ENCODE assay signal across 8 cellular contexts in the genomic region with DNA sequence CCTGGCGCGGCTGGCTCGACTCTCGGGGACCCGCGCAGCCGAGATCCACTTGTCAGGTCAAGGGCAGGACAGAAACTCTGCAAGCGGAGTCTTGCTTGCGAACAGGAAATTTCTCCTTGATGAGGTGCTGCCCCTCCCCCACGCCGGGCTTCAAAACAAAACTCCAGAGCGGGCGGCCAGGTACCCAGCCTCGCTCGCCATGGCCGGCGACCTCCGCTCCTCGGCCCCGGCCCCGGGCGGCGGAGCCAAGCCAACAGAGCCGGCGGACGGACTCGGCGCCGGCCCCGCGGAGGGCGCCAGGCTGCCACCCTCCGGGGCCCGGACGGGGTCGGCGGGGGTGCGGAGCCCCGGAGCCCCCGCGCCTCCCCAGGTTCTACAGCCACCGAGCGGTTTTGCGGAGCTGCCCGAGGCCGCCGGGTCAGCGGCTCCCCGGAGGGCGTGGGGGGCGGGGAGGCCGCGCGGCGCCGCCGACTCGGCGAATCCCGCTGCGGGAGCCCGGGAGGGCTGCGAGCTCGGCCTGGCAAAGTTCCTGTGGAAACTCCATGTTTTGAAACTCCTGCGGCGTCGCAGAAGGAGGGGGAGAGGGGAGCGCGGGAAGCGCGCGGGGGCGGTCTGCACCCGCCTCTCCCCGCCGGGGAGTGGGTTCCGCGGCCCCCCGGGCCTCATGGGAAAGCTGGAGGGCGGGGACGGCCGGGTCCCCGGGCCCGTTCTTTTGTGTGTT. TPM values are rescaled to one million over a fixed set of nuclear protein-coding genes. Genes with fewer than 3 reads are reported as not detected.
DNase-seq lines count a peak whose midpoint lies in the region; ATAC-seq, FAIRE-seq and TF ChIP-seq lines count a peak whose summit lies in the region.

No MANE protein-coding gene starts in this region.

- TF ChIP-seq CTCF in K562 (IDR thresholded peaks at IDR 0.05 in 2 of 3, conservative IDR thresholded peaks at IDR 0.05 in 1 of 3; ENCODE audit: insufficient read depth in 2 of 3, low read depth in 1 of 3, low read length in 3 of 3): no peak

- peaks cover 48 to 64% of the 10 kb centered on the region in 2 experiments for H3K4me1 ChIP-seq in K562 (replicated peaks in 1 of 2; ENCODE audit: control insufficient read depth in 2 of 2, insufficient read depth in 2 of 2, low read length in 2 of 2)

- in situ Hi-C loops in K562 (cut with MboI): loop anchor here (5.0 to 10.0 kb wide), 3 partner anchors 45 to 155 kb away; no protein-coding TSS in a partner anchor

- no peaks in the 10 kb centered on the region for H3K36me3 ChIP-seq in K562 (ENCODE audit: control insufficient read depth, insufficient read depth, low read length)

- peaks cover 5 to 8% of the 10 kb centered on the region in 2 donors for H3K4me1 Mint-ChIP-seq in stimulated activated naive B cell treated with anti-CD40 and anti-IgM and Interleukin-4, amounts not matched to agents 10 μg/mL and 1 μg/mL and 100 μg/mL, for 72 hours

- ATAC-seq in K562: peak; percentile 2
- no peak for ATAC-seq in stimulated activated naive B cell treated with anti-CD40 and anti-IgM and Interleukin-4, amounts not matched to agents 10 μg/mL and 1 μg/mL and 100 μg/mL, for 72 hours (replicated peaks)

- H3K27me3 Mint-ChIP-seq in stimulated activated naive B cell treated with anti-CD40 and anti-IgM and Interleukin-4, amounts not matched to agents 10 μg/mL and 1 μg/mL and 100 μg/mL, for 72 hours: peaks cover 0 to 24% of the 10 kb centered on the region in 2 donors

- H2AFZ ChIP-seq in K562 (ENCODE audit: low read depth, low read length): 0 out of 2 replicates have a peak overlapping the region, but pooled peaks have one; percentile 32

- no peaks in the 10 kb centered on the region for H4K20me1 ChIP-seq in K562 (replicated peaks; ENCODE audit: control insufficient read depth, insufficient read depth, low read length)

- peaks cover 2 to 6% of the 10 kb centered on the region in 2 donors for H3K36me3 Mint-ChIP-seq in stimulated activated naive B cell treated with anti-CD40 and anti-IgM and Interleukin-4, amounts not matched to agents 10 μg/mL and 1 μg/mL and 100 μg/mL, for 72 hours

- DNase-seq in NCI-H345 (lab: John Stamatoyannopoulos, UW) (peak; percentile 63), NCI-H345 treated with DMSO at 0.1 percent for 48 hours (lab: John Stamatoyannopoulos, UW; ENCODE audit: unreplicated experiment) (no peak), NCI-H146 treated with DMSO at 0.1 percent for 48 hours (lab: John Stamatoyannopoulos, UW; ENCODE audit: unreplicated experiment) (peak; percentile 22), K562 (ENCODE audit: extremely low read depth in 1 of 4, low spot score in 3 of 4) (peak in 3 of 4 experiments; percentile 54 to 83 (median 57)), kidney tubule cell (ENCODE audit: low spot score) (peak; percentile 74), NCI-H1048 (lab: John Stamatoyannopoulos, UW) (no peak)
- no peak for DNase-seq in stimulated activated naive B cell treated with anti-CD40 and anti-IgM and Interleukin-4, amounts not matched to agents 10 μg/mL and 1 μg/mL and 100 μg/mL, for 72 hours
- no peak for DNase-seq in activated effector memory CD4-positive, alpha-beta T cell treated with anti-CD3 and anti-CD28 coated beads, Interleukin-2, amount 50 U/mL, for 16 hours

- intact Hi-C loops in K562 (cut with micrococcal nuclease): loop anchor here (2.0 to 10.0 kb wide), 3 partner anchors 138 to 375 kb away; no protein-coding TSS in a partner anchor

- no TSS peak for BruUV-seq in K562 (replicated peaks; lab: Mats Ljungman, UMichigan)

- peak; percentile 5; the same call in 1 of the 2 replicates for TF ChIP-seq POLR2A in K562 (conservative IDR thresholded peaks at IDR 0.05)

- H3K4me3 ChIP-seq in K562: peak overlapping the region; percentile 66

- peak overlapping the region; percentile 85 to 98 for H3K9ac ChIP-seq in K562 (ENCODE audit: insufficient read depth in 1 of 2, low read depth in 2 of 2, low read length in 2 of 2)

- peak overlapping the region; percentile 95 for H3K27ac ChIP-seq in K562 (ENCODE audit: extremely low read depth, low read depth, low read length)

- no peaks in the 10 kb centered on the region for H3K9me1 ChIP-seq in K562 (ENCODE audit: control insufficient read depth, insufficient read depth, low read length)

- CTCF ChIA-PET in K562 (lab: Yijun Ruan, JAX; ENCODE audit: low intra/inter-chr PET ratio): no interaction called here

- peak; percentile 15; the same call in 1 of the 2 replicates for TF ChIP-seq EP300 in K562 (IDR thresholded peaks at IDR 0.05; ENCODE audit: low read length)

- peak overlapping the region; percentile 66; the same call in 1 of the 2 replicates for H3K4me2 ChIP-seq in K562 (ENCODE audit: insufficient read depth, low read length)

- peak overlapping the region; percentile 46 to 66 for H3K4me3 Mint-ChIP-seq in stimulated activated naive B cell treated with anti-CD40 and anti-IgM and Interleukin-4, amounts not matched to agents 10 μg/mL and 1 μg/mL and 100 μg/mL, for 72 hours

- POLR2A ChIA-PET in K562 (lab: Yijun Ruan, JAX): interaction anchor here (0.7 to 1.6 kb wide), 9 partner anchors 9 to 44 kb away, joined by 3 to 6 read pairs (median 3); partner anchors contain the start of gene BCOR

- TF ChIP-seq RAD21 in K562 (CRISPR knock-in tag; conservative IDR thresholded peaks at IDR 0.05 in 1 of 2, IDR thresholded peaks at IDR 0.05 in 1 of 2): no peak

- no peaks in the 10 kb centered on the region for H3K9me3 Mint-ChIP-seq in stimulated activated naive B cell treated with anti-CD40 and anti-IgM and Interleukin-4, amounts not matched to agents 10 μg/mL and 1 μg/mL and 100 μg/mL, for 72 hours

- no peak overlapping the region for H3K27ac Mint-ChIP-seq in stimulated activated naive B cell treated with anti-CD40 and anti-IgM and Interleukin-4, amounts not matched to agents 10 μg/mL and 1 μg/mL and 100 μg/mL, for 72 hours

- peaks cover 61% of the 10 kb centered on the region for H3K79me2 ChIP-seq in K562 (ENCODE audit: control insufficient read depth, insufficient read depth, low read length)

- no peaks in the 10 kb centered on the region for H3K27me3 ChIP-seq in K562 (ENCODE audit: control insufficient read depth in 2 of 2, insufficient read depth in 2 of 2, low read length in 2 of 2)

- H3K9me3 ChIP-seq in K562 (replicated peaks; ENCODE audit: control insufficient read depth, insufficient read depth, low read depth, low read length): no peaks in the 10 kb centered on the region

- 3% methylated on average over 8 of the region's 84 CpGs for WGBS in K562 (ENCODE audit: insufficient coverage, low coverage, missing lambda C conversion rate)

- FAIRE-seq in K562 (lab: Jason Lieb, UNC): no peak

TF ChIP-seq in K562, 482 proteins besides CTCF, POLR2A, EP300 and RAD21 (continues in another document):
- no peak for TF ChIP-seq ZC3H8 (IDR thresholded peaks at IDR 0.05)
- TF ChIP-seq KDM5B (IDR thresholded peaks at IDR 0.05; ENCODE audit: insufficient replicate concordance, low read depth, low read length): peak; percentile 62
- no peak for TF ChIP-seq ZNF224 (CRISPR knock-in tag; IDR thresholded peaks at IDR 0.05)
- TF ChIP-seq PHB2 (IDR thresholded peaks at IDR 0.05; ENCODE audit: low read depth): no peak
- TF ChIP-seq TRIM28 (IDR thresholded peaks at IDR 0.05): no peak
- TF ChIP-seq ZNF263 (CRISPR knock-in tag; IDR thresholded peaks at IDR 0.05; ENCODE audit: borderline replicate concordance): 0 out of 2 replicates have a peak, but pooled peaks have one; percentile 7
- TF ChIP-seq, protein P1, sequence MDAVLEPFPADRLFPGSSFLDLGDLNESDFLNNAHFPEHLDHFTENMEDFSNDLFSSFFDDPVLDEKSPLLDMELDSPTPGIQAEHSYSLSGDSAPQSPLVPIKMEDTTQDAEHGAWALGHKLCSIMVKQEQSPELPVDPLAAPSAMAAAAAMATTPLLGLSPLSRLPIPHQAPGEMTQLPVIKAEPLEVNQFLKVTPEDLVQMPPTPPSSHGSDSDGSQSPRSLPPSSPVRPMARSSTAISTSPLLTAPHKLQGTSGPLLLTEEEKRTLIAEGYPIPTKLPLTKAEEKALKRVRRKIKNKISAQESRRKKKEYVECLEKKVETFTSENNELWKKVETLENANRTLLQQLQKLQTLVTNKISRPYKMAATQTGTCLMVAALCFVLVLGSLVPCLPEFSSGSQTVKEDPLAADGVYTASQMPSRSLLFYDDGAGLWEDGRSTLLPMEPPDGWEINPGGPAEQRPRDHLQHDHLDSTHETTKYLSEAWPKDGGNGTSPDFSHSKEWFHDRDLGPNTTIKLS (IDR thresholded peaks at IDR 0.05; ENCODE audit: borderline replicate concordance, low read depth): no peak

RNA-seq across cellular contexts. Expression of gene BCOR, which starts 11.7 kb away (rescaled TPM):
- total RNA-seq in K562 (2011; cell fraction: chromatin; rRNA removed; ENCODE audit: low replicate concordance): 128 and 140 TPM in 2 replicates
- total RNA-seq in K562 (2011; cell fraction: nucleolus; rRNA removed): 71.6 and 74.4 TPM in 2 replicates
- 97.0 and 135 TPM in 2 replicates for total RNA-seq in K562 (2011; cell fraction: nucleoplasm; rRNA removed)
- total RNA-seq in K562 (2014; rRNA removed): 73.7 and 76.0 TPM in 2 replicates
- total RNA-seq in K562 (2014; rRNA removed; fragmentation: Illumina TruSeq; extraction: Trizol): 37.6 and 37.9 TPM in 2 replicates
- 33.0 and 36.6 TPM in 2 replicates for total RNA-seq in K562 (2015; rRNA removed; fragmentation: Illumina TruSeq; extraction: Trizol)
- total RNA-seq in K562 (2021): 98.3 and 113 TPM in 2 replicates
- 27.5 and 28.1 TPM in 2 replicates for polyA plus RNA-seq in K562 (2011; rRNA removed)
- 30.1 and 38.0 TPM in 2 replicates for polyA plus RNA-seq in K562 (2011; cell fraction: cytosol; rRNA removed)
- 64.0 and 93.7 TPM in 2 replicates for polyA plus RNA-seq in K562 (2011; cell fraction: nucleus; rRNA removed)
- polyA plus RNA-seq in K562 (2012): 72.8 and 76.1 TPM in 2 replicates
- polyA plus RNA-seq in K562 (2014; fragmentation: Illumina TruSeq; extraction: Trizol): 88.1 and 98.5 TPM in 2 replicates
- 10 to 100 TPM; 32.0 to 37.4 TPM for polyA plus RNA-seq in K562 (2014; fragmentation: Nextera tagmentation; extraction: Ambion mirVana)
- polyA plus RNA-seq in K562 (2014; rRNA removed): 44.4 and 64.6 TPM in 2 replicates
- 40.5 and 49.5 TPM in 2 replicates for polyA minus RNA-seq in K562 (2011; rRNA and poly(A)+ RNA removed)
- 105 and 120 TPM in 2 replicates for polyA minus RNA-seq in K562 (2011; cell fraction: cytosol; rRNA and poly(A)+ RNA removed)
- 36.9 and 50.0 TPM in 2 replicates for polyA minus RNA-seq in K562 (2011; cell fraction: nucleus; rRNA and poly(A)+ RNA removed)

Comparison
In these comparisons a context has a peak if more than half of its experiments do, and no peak if none do; other contexts are left out.
1. DNase-seq: peak in NCI-H345 (single experiment), NCI-H146 treated with DMSO at 0.1 percent for 48 hours (single experiment), K562 (3 of 4) and kidney tubule cell (single experiment); none in NCI-H345 treated with DMSO at 0.1 percent for 48 hours (single experiment), stimulated activated naive B cell treated with anti-CD40 and anti-IgM and Interleukin-4, amounts not matched to agents 10 μg/mL and 1 μg/mL and 100 μg/mL, for 72 hours (single experiment), NCI-H1048 (single experiment) and activated effector memory CD4-positive, alpha-beta T cell treated with anti-CD3 and anti-CD28 coated beads, Interleukin-2, amount 50 U/mL, for 16 hours (single experiment).